30 cellular contexts compared by ENCODE assay signal in the genomic region with DNA sequence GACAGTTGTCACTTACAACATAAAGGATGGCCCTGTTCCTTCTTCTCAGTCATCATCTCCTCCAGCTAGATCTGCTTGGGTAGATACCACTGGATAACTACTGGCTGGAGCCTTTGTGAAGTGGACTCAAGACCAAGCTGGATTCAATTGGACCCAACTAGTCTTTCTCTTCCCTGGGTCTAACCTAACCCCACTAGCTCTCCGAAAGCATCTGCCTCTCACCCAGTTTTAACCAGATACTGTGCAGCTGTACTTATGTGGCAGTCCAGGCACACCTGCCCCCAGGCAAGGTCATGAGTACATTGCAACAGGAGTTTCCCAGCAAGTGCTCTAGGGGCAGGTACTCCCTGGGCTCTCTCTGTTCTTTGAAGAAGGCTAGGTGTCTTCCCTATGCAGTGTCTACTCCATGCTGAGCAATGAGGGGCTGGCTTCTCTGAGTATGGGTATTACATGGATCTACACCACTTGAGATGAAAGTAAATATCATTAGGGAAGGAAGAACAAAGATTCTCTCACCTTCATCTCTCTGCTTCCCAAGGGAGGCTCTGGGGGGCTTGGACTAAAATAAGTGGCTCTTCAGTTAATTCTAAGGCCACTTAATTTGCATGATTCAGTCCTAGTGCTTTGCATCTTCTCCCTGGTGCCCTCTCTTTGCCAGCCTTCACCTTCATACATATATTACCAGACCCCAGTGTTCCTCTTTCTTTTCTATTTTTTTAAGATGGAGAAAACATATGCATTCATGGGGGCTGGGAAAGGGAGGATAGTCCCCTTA.
"Had no signal": no experiment of that assay in that cellular context is flagged by ENCODE, and none has a peak within 500 bp of the region (broad histone marks: within the 10 kb centered on the region; RNA-seq: fewer than 3 reads in every experiment).

No MANE protein-coding gene starts in this region.

- H2AFZ ChIP-seq: PC-9 had no signal

- H3K36me3 ChIP-seq: WERI-Rb-1 had no signal

- H3K4me3 ChIP-seq: PC-9 had no signal

- H3K9me3 Mint-ChIP-seq: activated CD4-positive, alpha-beta memory T cell treated with anti-CD3 and anti-CD28 coated beads, Interleukin-2, amount 10 ng/mL, durations not matched to agents 7 days and 5 days; activated naive CD4-positive, alpha-beta T cell treated with anti-CD3 and anti-CD28 coated beads, Interleukin-2, amount 10 ng/mL, durations not matched to agents 7 days and 5 days; brain had no signal

- H3K36me3 Mint-ChIP-seq: activated CD8-positive, alpha-beta memory T cell treated with anti-CD3 and anti-CD28 coated beads, Interleukin-2, amount 10 ng/mL, durations not matched to agents 7 days and 5 days; activated naive CD4-positive, alpha-beta T cell treated with anti-CD3 and anti-CD28 coated beads, Interleukin-2, amount 10 ng/mL, durations not matched to agents 7 days and 5 days; activated naive CD8-positive, alpha-beta T cell; brain had no signal

- H3K27ac ChIP-seq: KMS-11, PC-9, WERI-Rb-1 had no signal

- H3K4me1 Mint-ChIP-seq: activated CD4-positive, alpha-beta memory T cell treated with anti-CD3 and anti-CD28 coated beads, Interleukin-2, amount 10 ng/mL, durations not matched to agents 7 days and 5 days; activated CD8-positive, alpha-beta memory T cell treated with anti-CD3 and anti-CD28 coated beads, Interleukin-2, amount 10 ng/mL, durations not matched to agents 7 days and 5 days; activated naive CD4-positive, alpha-beta T cell treated with anti-CD3 and anti-CD28 coated beads, Interleukin-2, amount 10 ng/mL, durations not matched to agents 7 days and 5 days; activated naive CD8-positive, alpha-beta T cell treated with anti-CD3 and anti-CD28 coated beads, Interleukin-2, amount 50 U/mL, for 24 hours; brain had no signal

- H3K4me2 ChIP-seq: KMS-11, PC-9 had no signal

- H3K9ac ChIP-seq: KMS-11 had no signal

- H3K4me3 Mint-ChIP-seq: activated CD4-positive, alpha-beta memory T cell treated with anti-CD3 and anti-CD28 coated beads, Interleukin-2, amount 10 ng/mL, durations not matched to agents 7 days and 5 days; activated CD8-positive, alpha-beta memory T cell treated with anti-CD3 and anti-CD28 coated beads, Interleukin-2, amount 10 ng/mL, durations not matched to agents 7 days and 5 days; activated naive CD4-positive, alpha-beta T cell treated with anti-CD3 and anti-CD28 coated beads, Interleukin-2, amount 10 ng/mL, durations not matched to agents 7 days and 5 days; activated naive CD8-positive, alpha-beta T cell; activated naive CD8-positive, alpha-beta T cell treated with anti-CD3 and anti-CD28 coated beads, Interleukin-2, amount 50 U/mL, for 24 hours; brain had no signal

- H3K27me3 Mint-ChIP-seq: activated CD4-positive, alpha-beta memory T cell treated with anti-CD3 and anti-CD28 coated beads, Interleukin-2, amount 10 ng/mL, durations not matched to agents 7 days and 5 days; activated CD8-positive, alpha-beta memory T cell treated with anti-CD3 and anti-CD28 coated beads, Interleukin-2, amount 10 ng/mL, durations not matched to agents 7 days and 5 days; activated naive CD4-positive, alpha-beta T cell treated with anti-CD3 and anti-CD28 coated beads, Interleukin-2, amount 10 ng/mL, durations not matched to agents 7 days and 5 days; activated naive CD8-positive, alpha-beta T cell; activated naive CD8-positive, alpha-beta T cell treated with anti-CD3 and anti-CD28 coated beads, Interleukin-2, amount 50 U/mL, for 24 hours had no signal

- DNase-seq: activated CD4-positive, alpha-beta memory T cell treated with anti-CD3 and anti-CD28 coated beads, Interleukin-2, amount 10 ng/mL, durations not matched to agents 7 days and 5 days; activated CD4-positive, alpha-beta T cell treated with anti-CD3 and anti-CD28 coated beads for 1 hour; activated CD4-positive, alpha-beta T cell treated with anti-CD3 and anti-CD28 coated beads for 48 hours; activated CD4-positive, CD25-positive, alpha-beta regulatory T cell; activated CD8-positive, alpha-beta memory T cell treated with anti-CD3 and anti-CD28 coated beads for 24 hours; activated CD8-positive, alpha-beta memory T cell treated with anti-CD3 and anti-CD28 coated beads, Interleukin-2, amount 10 ng/mL, durations not matched to agents 7 days and 5 days; activated CD8-positive, alpha-beta memory T cell treated with anti-CD3 and anti-CD28 coated beads, Interleukin-2, amount 50 U/mL, for 48 hours; activated effector memory CD4-positive, alpha-beta T cell treated with Interleukin-2 at 50 U/mL for 16 hours; activated naive CD4-positive, alpha-beta T cell treated with anti-CD3 and anti-CD28 coated beads, Interleukin-2, amount 10 ng/mL, durations not matched to agents 7 days and 5 days; activated naive CD8-positive, alpha-beta T cell treated with anti-CD3 and anti-CD28 coated beads, Interleukin-2, amount 50 U/mL, for 24 hours; activated T-cell treated with anti-CD3 and anti-CD28 coated beads, Interleukin-2, amount 50 U/mL, for 48 hours; anterior cingulate cortex; central memory CD4-positive, alpha-beta T cell; NCI-H1105; NCI-H187 treated with DMSO at 0.1 percent for 48 hours; NCI-H2081; NCI-H345; NCI-H69; NCI-H82; NK-92 treated with Interleukin-12 subunit alpha and Interleukin-12 subunit beta, amount 100 ng/mL, for 24 hours; PC-9; Right ventricle myocardium superior; SW 1271; T-helper 1 cell; T-helper 2 cell; T-helper 9 cell; WERI-Rb-1 had no signal

- H3K27ac Mint-ChIP-seq: activated CD4-positive, alpha-beta memory T cell treated with anti-CD3 and anti-CD28 coated beads, Interleukin-2, amount 10 ng/mL, durations not matched to agents 7 days and 5 days; activated CD8-positive, alpha-beta memory T cell treated with anti-CD3 and anti-CD28 coated beads, Interleukin-2, amount 10 ng/mL, durations not matched to agents 7 days and 5 days; activated naive CD4-positive, alpha-beta T cell treated with anti-CD3 and anti-CD28 coated beads, Interleukin-2, amount 10 ng/mL, durations not matched to agents 7 days and 5 days; activated naive CD8-positive, alpha-beta T cell; activated naive CD8-positive, alpha-beta T cell treated with anti-CD3 and anti-CD28 coated beads, Interleukin-2, amount 50 U/mL, for 24 hours; brain had no signal
